In the genomic region with DNA sequence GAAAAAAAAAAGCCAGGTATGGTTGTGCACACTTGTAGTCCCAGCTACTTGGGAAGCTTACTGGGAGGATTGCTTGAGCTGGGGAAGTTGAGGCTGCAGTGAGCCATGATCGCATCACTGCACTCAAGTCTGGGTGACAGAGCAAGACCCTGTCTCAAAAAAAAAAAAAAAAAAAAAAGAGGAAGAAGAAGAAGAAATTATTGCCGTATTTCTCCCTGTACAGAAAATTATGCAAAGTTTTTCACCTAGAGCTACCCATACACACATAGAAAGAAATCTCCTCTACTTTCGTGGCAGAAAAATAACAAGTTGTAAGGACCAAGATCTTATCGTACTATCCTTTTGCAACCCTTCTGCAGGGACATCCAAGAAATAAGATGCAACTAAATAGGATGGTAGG, we compare ENCODE assay signal across 14 cellular contexts. TPM values are rescaled to one million over a fixed set of nuclear protein-coding genes. Genes with fewer than 3 reads are reported as not detected.
DNase-seq lines count a peak whose midpoint lies in the region; ATAC-seq and TF ChIP-seq lines count a peak whose summit lies in the region.
"Had no signal": no experiment of that assay in that cellular context is flagged by ENCODE, and none has a peak within 500 bp of the region (broad histone marks: within the 10 kb centered on the region; RNA-seq: fewer than 3 reads in every experiment).

No MANE protein-coding gene starts in this region.

- H3K4me1 ChIP-seq in PC-3 (ENCODE audit: insufficient read depth, low read length): peaks cover 28% of the 10 kb centered on the region
- H3K4me1 ChIP-seq in vagina: peaks cover 15% of the 10 kb centered on the region

- peaks cover 17% of the 10 kb centered on the region for H3K4me1 Mint-ChIP-seq in stimulated activated naive CD8-positive, alpha-beta T cell treated with anti-CD3 and anti-CD28 coated beads, Interleukin-15, Interleukin-2, amounts not matched to agents 100 ng/mL and 50 ng/mL, for 24 hours (ENCODE audit: low read depth)
- peaks cover 20% of the 10 kb centered on the region for H3K4me1 Mint-ChIP-seq in stimulated activated naive CD8-positive, alpha-beta T cell treated with anti-CD3 and anti-CD28 coated beads, Interleukin-15, amount 100 ng/mL, for 72 hours

- H3K36me3 ChIP-seq in PC-3 (ENCODE audit: low read depth, low read length): no peaks in the 10 kb centered on the region
- H3K36me3 ChIP-seq in vagina: no peaks in the 10 kb centered on the region
- H3K36me3 ChIP-seq: esophagus muscularis mucosa, tibial artery had no signal

- H3K4me3 Mint-ChIP-seq in stimulated activated naive CD8-positive, alpha-beta T cell treated with anti-CD3 and anti-CD28 coated beads, Interleukin-15, Interleukin-2, amounts not matched to agents 100 ng/mL and 50 ng/mL, for 24 hours: no peak overlapping the region
- no peak overlapping the region for H3K4me3 Mint-ChIP-seq in stimulated activated naive CD8-positive, alpha-beta T cell treated with anti-CD3 and anti-CD28 coated beads, Interleukin-15, amount 100 ng/mL, for 72 hours

- no peak overlapping the region for H3K27ac ChIP-seq in PC-3 (ENCODE audit: low read length)
- peak overlapping the region; percentile 73 for H3K27ac ChIP-seq in vagina

- POLR2A ChIA-PET in PC-3 (lab: Charles Lee; ENCODE audit: unreplicated experiment): interaction anchor here (0.6 kb wide), 1 partner anchor 114 kb away, joined by 16 read pairs; no protein-coding TSS in a partner anchor

- H3K79me2 ChIP-seq in PC-3 (ENCODE audit: low read length): no peaks in the 10 kb centered on the region

- H4K20me1 ChIP-seq in PC-3 (ENCODE audit: low read length): no peaks in the 10 kb centered on the region

- peaks cover 4% of the 10 kb centered on the region for H3K36me3 Mint-ChIP-seq in stimulated activated naive CD8-positive, alpha-beta T cell treated with anti-CD3 and anti-CD28 coated beads, Interleukin-15, Interleukin-2, amounts not matched to agents 100 ng/mL and 50 ng/mL, for 24 hours (ENCODE audit: low read depth)

- ATAC-seq in stimulated activated naive CD8-positive, alpha-beta T cell treated with anti-CD3 and anti-CD28 coated beads, Interleukin-15, amount 100 ng/mL, for 72 hours: no peak
- ATAC-seq in PC-3 (no peak), HG03521 (IDR thresholded peaks at IDR 0.05; ENCODE audit: unreplicated experiment) (no peak), GM21786 (IDR thresholded peaks at IDR 0.05; ENCODE audit: unreplicated experiment) (no peak), sciatic nerve (no peak)

- H3K9me3 ChIP-seq in PC-3 (ENCODE audit: low read length) (no peaks in the 10 kb centered on the region), vagina (no peaks in the 10 kb centered on the region)
- H3K9me3 ChIP-seq: esophagus muscularis mucosa, gastroesophageal sphincter, tibial artery had no signal

- H3K4me3 ChIP-seq in PC-3 (ENCODE audit: low read length) (no peak overlapping the region), vagina (no peak overlapping the region)

- H3K4me2 ChIP-seq in PC-3 (ENCODE audit: low read length): peak overlapping the region; percentile 98

- H2AFZ ChIP-seq in PC-3 (ENCODE audit: low read length): no peak overlapping the region

- H3K9me3 Mint-ChIP-seq in stimulated activated naive CD8-positive, alpha-beta T cell treated with anti-CD3 and anti-CD28 coated beads, Interleukin-15, Interleukin-2, amounts not matched to agents 100 ng/mL and 50 ng/mL, for 24 hours: no peaks in the 10 kb centered on the region
- peaks cover 0 to 2% of the 10 kb centered on the region in 2 donors for H3K9me3 Mint-ChIP-seq in stimulated activated naive CD8-positive, alpha-beta T cell treated with anti-CD3 and anti-CD28 coated beads, Interleukin-15, amount 100 ng/mL, for 72 hours
- H3K9me3 Mint-ChIP-seq: activated naive CD4-positive, alpha-beta T cell treated with anti-CD3 and anti-CD28 coated beads, Interleukin-2, amount 50 U/mL, for 24 hours; activated T-cell treated with anti-CD3 and anti-CD28 coated beads, Interleukin-2, amount 50 U/mL, for 4 hours had no signal

- no peaks in the 10 kb centered on the region for H3F3A ChIP-seq in PC-3 (ENCODE audit: low read length, unreplicated experiment)

- intact Hi-C loops in PC-3 (cut with micrococcal nuclease) (loop anchor here (1.0 to 10.0 kb wide), 4 partner anchors 45 to 521 kb away; no protein-coding TSS in a partner anchor), vagina (cut with DNase I) (loop anchor here (10.0 kb wide), 2 partner anchors 81 to 111 kb away; a partner anchor contains a TSS), sciatic nerve (cut with DNase I) (loop anchor here (10.0 kb wide), 1 partner anchor 181 kb away; no protein-coding TSS in a partner anchor)

- H3K9me2 ChIP-seq in PC-3 (replicated peaks; ENCODE audit: low read length): no peaks in the 10 kb centered on the region

- CTCF ChIA-PET in PC-3 (lab: Charles Lee): interaction anchor here (0.9 to 2.5 kb wide), 7 partner anchors 11 to 181 kb away, joined by 3 to 47 read pairs (median 13); no protein-coding TSS in a partner anchor

- H3K27me3 ChIP-seq in PC-3 (ENCODE audit: low read length) (no peaks in the 10 kb centered on the region), vagina (no peaks in the 10 kb centered on the region)
- H3K27me3 ChIP-seq: esophagus muscularis mucosa, gastroesophageal sphincter, tibial artery had no signal

- DNase-seq in stimulated activated naive CD8-positive, alpha-beta T cell treated with anti-CD3 and anti-CD28 coated beads, Interleukin-15, amount 100 ng/mL, for 72 hours: no peak
- DNase-seq in PC-3 (no peak), germinal center (ENCODE audit: low spot score) (peak; percentile 55), vagina (ENCODE audit: extremely low spot score in 2 of 2) (no peak), sciatic nerve (ENCODE audit: low spot score) (no peak)

- no peak for TF ChIP-seq POLR2A in vagina (IDR thresholded peaks at IDR 0.05)

- H3K9ac ChIP-seq in PC-3 (ENCODE audit: low read length): no peak overlapping the region

- BruUV-seq in PC-3 (replicated peaks; lab: Mats Ljungman, UMichigan): no TSS peak

- H3K27ac Mint-ChIP-seq in stimulated activated naive CD8-positive, alpha-beta T cell treated with anti-CD3 and anti-CD28 coated beads, Interleukin-15, Interleukin-2, amounts not matched to agents 100 ng/mL and 50 ng/mL, for 24 hours: peak overlapping the region; percentile 38
- H3K27ac Mint-ChIP-seq in stimulated activated naive CD8-positive, alpha-beta T cell treated with anti-CD3 and anti-CD28 coated beads, Interleukin-15, amount 100 ng/mL, for 72 hours: no peak overlapping the region
- H3K27ac Mint-ChIP-seq: activated naive CD4-positive, alpha-beta T cell treated with anti-CD3 and anti-CD28 coated beads, Interleukin-2, amount 50 U/mL, for 24 hours had no signal

- H3K27me3 Mint-ChIP-seq in stimulated activated naive CD8-positive, alpha-beta T cell treated with anti-CD3 and anti-CD28 coated beads, Interleukin-15, Interleukin-2, amounts not matched to agents 100 ng/mL and 50 ng/mL, for 24 hours: peaks cover 3% of the 10 kb centered on the region
- no peaks in the 10 kb centered on the region for H3K27me3 Mint-ChIP-seq in stimulated activated naive CD8-positive, alpha-beta T cell treated with anti-CD3 and anti-CD28 coated beads, Interleukin-15, amount 100 ng/mL, for 72 hours
- H3K27me3 Mint-ChIP-seq: activated CD4-positive, alpha-beta memory T cell treated with anti-CD3 and anti-CD28 coated beads for 36 hours; activated naive CD4-positive, alpha-beta T cell treated with anti-CD3 and anti-CD28 coated beads, Interleukin-2, amount 50 U/mL, for 24 hours had no signal

- no peak for TF ChIP-seq CTCF in PC-3 (conservative IDR thresholded peaks at IDR 0.05; ENCODE audit: low read depth, low read length)
- no peak for TF ChIP-seq CTCF in vagina (IDR thresholded peaks at IDR 0.05)

RNA-seq across cellular contexts. Expression of a gene that starts 25.5 kb away (rescaled TPM):
- total RNA-seq in PC-3 (2014; rRNA removed) (1.6 TPM in 1 of 2 replicates, not detected in the other), vagina (79.1 TPM), sciatic nerve (273 TPM)

Comparison
In these comparisons a context has a peak if more than half of its experiments do, and no peak if none do; other contexts are left out.
1. RNA of a gene that starts 25.5 kb away (total RNA-seq): 273 TPM in sciatic nerve (single experiment) and 79.1 TPM in vagina (single experiment); 1.6 TPM in PC-3; every median in the first group is over 10 times any median in the second.